In the genomic region with DNA sequence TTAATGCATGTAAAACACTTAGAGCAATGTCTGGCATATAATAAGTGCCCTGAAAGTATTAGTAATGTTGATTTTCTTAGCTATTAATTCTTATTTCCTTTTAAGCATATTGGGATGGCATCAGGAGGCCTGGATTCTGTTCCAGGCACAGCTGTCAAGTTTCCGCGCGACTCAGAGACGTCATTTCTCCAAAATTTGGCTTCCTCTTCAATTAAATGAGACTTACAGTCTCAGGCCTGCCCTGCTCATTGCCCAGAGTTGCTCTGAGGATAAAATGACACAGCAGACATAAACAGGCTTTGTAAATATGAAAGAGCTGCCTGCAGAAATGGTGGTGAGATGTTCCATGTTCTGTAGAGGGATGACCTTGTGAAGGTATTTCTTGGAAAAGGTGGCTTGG, we compare ENCODE assay signal across 26 cellular contexts.
"Had no signal": no experiment of that assay in that cellular context is flagged by ENCODE, and none has a peak within 500 bp of the region (broad histone marks: within the 10 kb centered on the region; RNA-seq: fewer than 3 reads in every experiment).

No MANE protein-coding gene starts in this region.

- ATAC-seq: naive thymus-derived CD4-positive, alpha-beta T cell; natural killer cell; right lobe of liver; stimulated activated effector memory CD8-positive, alpha-beta T cell treated with anti-CD3 and anti-CD28 coated beads, Interleukin-12 subunit alpha, Interleukin-12 subunit beta, amount 100 ng/mL, for 72 hours; stimulated activated naive B cell treated with anti-CD40 and anti-IgM and Interleukin-4, amounts not matched to agents 10 μg/mL and 1 μg/mL and 100 μg/mL, for 72 hours had no signal

- H3K4me3 ChIP-seq: neural progenitor cell, ovary, prostate gland, right atrium auricular region, right lobe of liver, sigmoid colon, stomach, thoracic aorta, thyroid gland, tibial nerve, upper lobe of left lung, vagina had no signal

- H3K27ac ChIP-seq: neural progenitor cell, ovary, parathyroid adenoma, prostate gland, right atrium auricular region, right lobe of liver, sigmoid colon, stomach, thoracic aorta, thyroid gland, tibial nerve, upper lobe of left lung, vagina had no signal

- DNase-seq: naive thymus-derived CD4-positive, alpha-beta T cell; natural killer cell; occipital lobe; ovary; retina; right lobe of liver; sigmoid colon; small intestine; stimulated activated CD4-positive, alpha-beta T cell treated with anti-CD3 and anti-CD28 coated beads, Interleukin-15, amount 100 ng/mL, for 24 hours; stimulated activated CD4-positive, alpha-beta T cell treated with anti-CD3 and anti-CD28 coated beads, Interleukin-2, amount 100 ng/mL, for 24 hours; stimulated activated CD4-positive, alpha-beta T cell treated with anti-CD3 and anti-CD28 coated beads, Interleukin-2, amount 100 ng/mL, for 48 hours; stimulated activated CD4-positive, alpha-beta T cell treated with anti-CD3 and anti-CD28 coated beads, Interleukin-4, amount 100 ng/mL, for 24 hours; stimulated activated naive B cell treated with anti-CD40 and anti-IgM and Interleukin-4, amounts not matched to agents 10 μg/mL and 1 μg/mL and 100 μg/mL, for 72 hours; stimulated activated naive CD4-positive, alpha-beta T cell treated with Interleukin-2 at 50 U/mL for 16 hours; stomach; thyroid gland; trophoblast cell; upper lobe of left lung had no signal

- H3K4me1 ChIP-seq: prostate gland, right atrium auricular region, right lobe of liver, sigmoid colon, stomach, thyroid gland, tibial nerve, upper lobe of left lung, vagina had no signal

- H3K9me3 ChIP-seq: ovary, prostate gland, right atrium auricular region, right lobe of liver, sigmoid colon, stomach, thoracic aorta, thyroid gland, tibial nerve, upper lobe of left lung, vagina had no signal

- H3K27me3 ChIP-seq: neural progenitor cell, ovary, right atrium auricular region, right lobe of liver, sigmoid colon, stomach, thyroid gland, tibial nerve, upper lobe of left lung, vagina had no signal
